ENCODE assay signal across 8 cellular contexts in the genomic region with DNA sequence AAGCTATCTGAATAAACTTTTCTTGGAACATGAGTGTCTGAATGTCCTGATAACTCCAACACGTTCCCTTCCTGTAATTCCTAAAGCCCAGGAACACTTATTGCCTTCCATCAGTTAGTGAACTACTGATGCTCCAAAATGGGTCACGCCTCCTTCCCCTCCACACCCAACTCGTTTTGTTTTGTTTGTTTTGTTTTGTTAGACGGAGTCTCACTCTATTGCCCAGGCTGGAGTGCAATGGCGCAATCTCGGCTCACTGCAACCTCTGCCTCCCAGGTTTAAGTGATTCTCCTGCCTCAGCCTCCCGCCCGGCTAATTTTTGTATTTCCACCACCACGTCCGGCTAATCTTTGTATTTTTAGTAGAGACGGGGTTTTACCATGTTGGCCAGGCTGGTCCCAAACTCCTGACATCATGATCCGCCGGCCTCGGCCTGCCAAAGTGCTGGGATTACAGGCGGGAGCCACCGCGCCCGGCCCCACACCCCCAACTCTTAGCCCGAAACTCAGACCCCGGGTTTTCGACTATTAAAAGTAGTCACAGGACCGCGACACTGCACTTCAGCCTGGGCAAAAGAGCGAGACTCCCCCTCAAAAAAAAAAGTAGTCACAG. TPM values are rescaled to one million over a fixed set of nuclear protein-coding genes. Genes with fewer than 3 reads are reported as not detected.
DNase-seq lines count a peak whose midpoint lies in the region; ATAC-seq lines count a peak whose summit lies in the region.

No MANE protein-coding gene starts in this region.

- no peaks in the 10 kb centered on the region for H3K27me3 ChIP-seq in ectodermal cell (ENCODE audit: control insufficient read depth, insufficient read depth, low read length, poor library complexity, severe bottlenecking)
- H3K27me3 ChIP-seq in naive thymus-derived CD4-positive, alpha-beta T cell (ENCODE audit: control insufficient read depth in 2 of 2, insufficient read depth in 2 of 2, low read length in 2 of 2) = no peaks in the 10 kb centered on the region

- H3K36me3 Mint-ChIP-seq in activated naive CD4-positive, alpha-beta T cell treated with anti-CD3 and anti-CD28 coated beads, Interleukin-2, amount 50 U/mL, for 72 hours = no peaks in the 10 kb centered on the region
- H3K36me3 Mint-ChIP-seq in naive thymus-derived CD4-positive, alpha-beta T cell = peaks cover 0 to 2% (median 0%) of the 10 kb centered on the region in 5 donors

- 7 to 12% methylated on average over 23 to 24 of the region's 24 CpGs for WGBS in ectodermal cell, 2 experiments

- intact Hi-C loops in naive thymus-derived CD4-positive, alpha-beta T cell (cut with micrococcal nuclease) = loop anchor here (1.0 to 10.0 kb wide), 4 partner anchors 25 to 1491 kb away; partner anchors contain the start of genes HDHD2 (in 1 of the 2), KATNAL2 (in 1 of the 2), PIAS2 (in 1 of the 2) and SMAD2 (in 1 of the 2)

- no peak overlapping the region for H3K4me3 Mint-ChIP-seq in naive thymus-derived CD4-positive, alpha-beta T cell

- POLR2A ChIA-PET in naive thymus-derived CD4-positive, alpha-beta T cell (lab: Charles Lee) = interaction anchor here (1.2 kb wide), 1 partner anchor 25 kb away, joined by 3 read pairs; the partner anchor contains the start of gene HDHD2

- peak overlapping the region in 1 of 2 donors; percentile 85 for H3K27ac Mint-ChIP-seq in activated naive CD4-positive, alpha-beta T cell treated with anti-CD3 and anti-CD28 coated beads, Interleukin-2, amount 50 U/mL, for 72 hours
- peak overlapping the region in 5 of 9 donors; percentile 63 to 91 (median 77) for H3K27ac Mint-ChIP-seq in naive thymus-derived CD4-positive, alpha-beta T cell

- DNase-seq in activated naive CD4-positive, alpha-beta T cell treated with anti-CD3 and anti-CD28 coated beads, Interleukin-2, amount 50 U/mL, for 72 hours (ENCODE audit: low spot score in 2 of 2) = no peak
- no peak for DNase-seq in activated naive CD4-positive, alpha-beta T cell treated with Interleukin-2 at 50 U/mL for 16 hours
- peak; percentile 6 for DNase-seq in LoVo (ENCODE audit: low spot score)
- no peak for DNase-seq in naive thymus-derived CD4-positive, alpha-beta T cell
- DNase-seq in COLO829 (ENCODE audit: low spot score) = no peak
- no peak for DNase-seq in activated gamma-delta T cell (lab: John Stamatoyannopoulos, UW)
- DNase-seq in H4 (ENCODE audit: low spot score) = no peak

- H3K4me1 ChIP-seq in ectodermal cell (ENCODE audit: control insufficient read depth, insufficient read depth, low read length) = no peaks in the 10 kb centered on the region
- H3K4me1 ChIP-seq in naive thymus-derived CD4-positive, alpha-beta T cell (ENCODE audit: control insufficient read depth in 2 of 2, insufficient read depth in 2 of 2, low read length in 2 of 2) = peaks cover 10 to 17% of the 10 kb centered on the region in 2 donors

- H3K4me1 Mint-ChIP-seq in naive thymus-derived CD4-positive, alpha-beta T cell = peaks cover 0 to 11% (median 0%) of the 10 kb centered on the region in 7 donors

- H3K9me3 ChIP-seq in ectodermal cell (ENCODE audit: control insufficient read depth, low read length) = no peaks in the 10 kb centered on the region
- no peaks in the 10 kb centered on the region for H3K9me3 ChIP-seq in naive thymus-derived CD4-positive, alpha-beta T cell (ENCODE audit: control insufficient read depth in 2 of 3, low read length in 3 of 3)

- CTCF ChIA-PET in naive thymus-derived CD4-positive, alpha-beta T cell (lab: Charles Lee) = no interaction called here

- H3K27me3 Mint-ChIP-seq in naive thymus-derived CD4-positive, alpha-beta T cell = peaks cover 0 to 6% (median 0%) of the 10 kb centered on the region in 5 donors

- peak; percentile 5 to 6 for ATAC-seq in activated naive CD4-positive, alpha-beta T cell treated with anti-CD3 and anti-CD28 coated beads, Interleukin-2, amount 50 U/mL, for 72 hours
- no peak for ATAC-seq in naive thymus-derived CD4-positive, alpha-beta T cell

- peak overlapping the region; percentile 76 for H3K4me3 ChIP-seq in ectodermal cell (ENCODE audit: insufficient read depth, low read depth, low read length)
- peak overlapping the region; percentile 94 for H3K4me3 ChIP-seq in naive thymus-derived CD4-positive, alpha-beta T cell (ENCODE audit: low read length)

- no peak overlapping the region for H3K27ac ChIP-seq in ectodermal cell (ENCODE audit: insufficient read depth, low read depth, low read length, poor library complexity, severe bottlenecking)
- H3K27ac ChIP-seq in naive thymus-derived CD4-positive, alpha-beta T cell (ENCODE audit: low read depth, low read length) = peak overlapping the region; percentile 72

- H3K9me3 Mint-ChIP-seq in activated naive CD4-positive, alpha-beta T cell treated with anti-CD3 and anti-CD28 coated beads, Interleukin-2, amount 50 U/mL, for 72 hours = no peaks in the 10 kb centered on the region
- H3K9me3 Mint-ChIP-seq in naive thymus-derived CD4-positive, alpha-beta T cell = no peaks in the 10 kb centered on the region

- H3K36me3 ChIP-seq in ectodermal cell (ENCODE audit: control insufficient read depth, insufficient read depth, low read length) = no peaks in the 10 kb centered on the region
- H3K36me3 ChIP-seq in naive thymus-derived CD4-positive, alpha-beta T cell (ENCODE audit: control insufficient read depth in 2 of 3, insufficient read depth in 3 of 3, low read length in 3 of 3) = peaks cover 0 to 7% (median 0%) of the 10 kb centered on the region in 3 experiments

RNA-seq across cellular contexts. Expression of gene IER3IP1, which starts 0.8 kb away (rescaled TPM):
- 1 to 10 TPM; 8.6 to 9.7 TPM for total RNA-seq in activated naive CD4-positive, alpha-beta T cell treated with anti-CD3 and anti-CD28 coated beads, Interleukin-2, amount 50 U/mL, for 72 hours
- 15.8 TPM for polyA plus RNA-seq in ectodermal cell (2013, experiment 1 of 4)
- polyA plus RNA-seq in ectodermal cell (2013, experiment 2 of 4) = 16.3 TPM
- 16.7 TPM for polyA plus RNA-seq in ectodermal cell (2013, experiment 3 of 4)
- 17.3 TPM for polyA plus RNA-seq in ectodermal cell (2013, experiment 4 of 4)
- 10 to 100 TPM in 1 of 5 experiments, 1 to 10 TPM in 4; 3.5 to 13.4 (median 8.8) TPM for total RNA-seq in naive thymus-derived CD4-positive, alpha-beta T cell
- 10 to 100 TPM; 12.6 to 20.7 TPM for polyA plus RNA-seq in naive thymus-derived CD4-positive, alpha-beta T cell
- 51.6 and 51.9 TPM in 2 replicates for total RNA-seq in H4 (2014; rRNA removed; shearing (Covaris generic))

RNA-seq across cellular contexts. Expression of gene HDHD2, which starts 25.1 kb away (rescaled TPM):
- 10 to 100 TPM; 34.2 to 43.6 TPM for total RNA-seq in activated naive CD4-positive, alpha-beta T cell treated with anti-CD3 and anti-CD28 coated beads, Interleukin-2, amount 50 U/mL, for 72 hours
- 86.0 TPM for polyA plus RNA-seq in ectodermal cell (2013, experiment 1 of 4)
- 95.4 TPM for polyA plus RNA-seq in ectodermal cell (2013, experiment 2 of 4)
- polyA plus RNA-seq in ectodermal cell (2013, experiment 3 of 4) = 74.1 TPM
- 79.0 TPM for polyA plus RNA-seq in ectodermal cell (2013, experiment 4 of 4)
- total RNA-seq in naive thymus-derived CD4-positive, alpha-beta T cell = 10 to 100 TPM; 22.7 to 45.7 (median 38.0) TPM
- 10 to 100 TPM; 45.6 to 58.7 TPM for polyA plus RNA-seq in naive thymus-derived CD4-positive, alpha-beta T cell
- 10.3 and 11.9 TPM in 2 replicates for total RNA-seq in H4 (2014; rRNA removed; shearing (Covaris generic))
